ENCODE assay signal across 8 cellular contexts in the genomic region with DNA sequence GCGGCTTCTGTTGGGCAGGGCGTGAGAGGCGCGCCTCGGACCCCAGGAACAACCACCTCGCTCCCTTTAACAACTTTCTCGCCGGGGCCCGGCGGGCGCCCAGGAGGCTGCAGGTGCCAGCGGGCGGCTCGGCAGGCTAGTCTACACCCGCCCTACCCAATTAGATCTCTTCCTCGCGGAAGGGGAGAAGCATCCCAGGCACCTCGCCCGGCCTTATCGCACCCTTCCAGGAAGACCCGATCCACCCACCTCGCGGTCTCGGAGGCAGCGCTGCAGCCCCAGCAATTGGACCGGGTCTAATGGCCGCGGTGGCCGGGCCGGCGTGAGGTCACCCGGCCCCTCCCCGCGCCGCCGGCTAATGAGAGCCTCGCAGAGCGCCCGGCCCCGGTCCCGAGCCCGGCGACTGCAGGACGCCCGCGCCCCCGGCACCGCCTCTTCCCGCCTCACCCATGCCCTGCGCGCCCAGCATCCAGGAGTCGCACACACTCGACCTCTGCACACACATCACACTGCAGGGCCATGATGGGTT. TPM values are rescaled to one million over a fixed set of nuclear protein-coding genes. Genes with fewer than 3 reads are reported as not detected.
DNase-seq lines count a peak whose midpoint lies in the region; ATAC-seq and TF ChIP-seq lines count a peak whose summit lies in the region.

A gene (minus strand): TSS at position 298 of the 529 bp plus-strand sequence. CDS start 419 bp downstream, outside the sequence.

- WGBS in heart right ventricle, 2 donors, result 0% methylated on average over 46 to 53 of the region's 53 CpGs

- H3K36me3 ChIP-seq in HCT116 (ENCODE audit: control insufficient read depth in 1 of 2, insufficient read depth in 2 of 2, low read length in 2 of 2) (no peaks in the 10 kb centered on the region), heart right ventricle (no peaks in the 10 kb centered on the region), osteoblast (ENCODE audit: insufficient read depth, low read length) (no peaks in the 10 kb centered on the region)

- H3K4me3 ChIP-seq in HCT116 (replicated peaks in 1 of 2; ENCODE audit: low read depth in 1 of 2, low read length in 2 of 2) (peak within 1 kb of the TSS; percentile 62 to 67), heart right ventricle (peak within 1 kb of the TSS; percentile 63 to 95 (median 79)), osteoblast (ENCODE audit: insufficient read depth, low read length) (peak within 1 kb of the TSS; percentile 86)

- POLR2A ChIA-PET in HCT116 (lab: Charles Lee), result no interaction called here

- H3K27ac ChIP-seq in HCT116 (ENCODE audit: low read depth, low read length) (peak within 1 kb of the TSS; percentile 41; the same call in 1 of the 2 replicates), heart right ventricle (peak within 1 kb of the TSS; percentile 80 to 96 (median 89)), osteoblast (ENCODE audit: low read depth, low read length) (peak within 1 kb of the TSS; percentile 25)

- BruUV-seq in HCT116 (replicated peaks; lab: Mats Ljungman, UMichigan), result TSS peak; percentile 54

- peak within 1 kb of the TSS; percentile 46 for H3K9ac ChIP-seq in HCT116 (ENCODE audit: low read length)

- H2AFZ ChIP-seq in HCT116 (ENCODE audit: low read depth, low read length, poor library complexity, severe bottlenecking), result peak within 1 kb of the TSS; percentile 56
- H2AFZ ChIP-seq in osteoblast (ENCODE audit: low read length), result peak within 1 kb of the TSS; percentile 88

- TF ChIP-seq POLR2A in HCT116 (IDR thresholded peaks at IDR 0.05; ENCODE audit: borderline replicate concordance, extremely low read depth, insufficient read depth, insufficient read length), result no peak

- H3K4me1 ChIP-seq in HCT116 (ENCODE audit: control insufficient read depth in 1 of 2, insufficient read depth in 2 of 2, low read length in 2 of 2) (peaks cover 13% of the 10 kb centered on the region in 2 experiments; a peak in 3 of 4 replicates), heart right ventricle (peaks cover 7 to 47% (median 43%) of the 10 kb centered on the region in 9 donors), osteoblast (ENCODE audit: insufficient read depth, low read length) (peaks cover 38% of the 10 kb centered on the region)

- TF ChIP-seq RAD21 in HCT116 (IDR thresholded peaks at IDR 0.05; ENCODE audit: low read depth), result no peak

- H3K79me2 ChIP-seq in HCT116 (ENCODE audit: insufficient read depth, low read length) (no peaks in the 10 kb centered on the region), osteoblast (ENCODE audit: insufficient read depth, low read length) (peaks cover 16% of the 10 kb centered on the region)

- RAD21 ChIA-PET in HCT116 (lab: Charles Lee; ENCODE audit: low non-redundant PET in 1 of 2, low total read pairs in 2 of 2, uncharacterized antibody in 2 of 2, unreplicated experiment in 2 of 2), result no interaction called here

- DNase-seq in D341Med (ENCODE audit: low spot score) (peak; percentile 58), HCT116 (ENCODE audit: low read depth, low spot score) (peak; percentile 36), RPMI7951 (ENCODE audit: low read depth) (peak; percentile 63), amniotic epithelial cell (ENCODE audit: low read depth) (peak; percentile 26), heart right ventricle (peak; percentile 82 to 90), osteoblast (ENCODE audit: insufficient read length, low spot score, missing footprints) (peak; percentile 73), NCI-H187 treated with DMSO at 0.1 percent for 48 hours (lab: John Stamatoyannopoulos, UW) (no peak)

- H3K9me3 ChIP-seq in HCT116 (ENCODE audit: control insufficient read depth in 1 of 2, insufficient read depth in 1 of 2, low read depth in 1 of 2, low read length in 2 of 2) (no peaks in the 10 kb centered on the region), heart right ventricle (no peaks in the 10 kb centered on the region), osteoblast (ENCODE audit: low read depth, low read length) (no peaks in the 10 kb centered on the region)

- H3K27me3 ChIP-seq in HCT116 (ENCODE audit: insufficient read depth, low read length) (no peaks in the 10 kb centered on the region), heart right ventricle (peaks cover 0 to 21% (median 0%) of the 10 kb centered on the region in 7 donors), osteoblast (ENCODE audit: insufficient read depth, low read length) (no peaks in the 10 kb centered on the region)

- H4K20me1 ChIP-seq in HCT116 (ENCODE audit: insufficient read depth) (no peaks in the 10 kb centered on the region), osteoblast (ENCODE audit: insufficient read depth, low read length) (no peaks in the 10 kb centered on the region)

- CTCF ChIA-PET in HCT116 (lab: Charles Lee), result interaction anchor here (1.4 kb wide), 1 partner anchor 8 kb away, joined by 3 read pairs; no protein-coding TSS in a partner anchor

- intact Hi-C loops in HCT116 (cut with micrococcal nuclease), result no loop called here
- intact Hi-C loops in heart right ventricle (cut with DNase I), result loop anchor here in 3 of 10 donors (1.0 to 10.0 kb wide), 4 partner anchors 37 to 79 kb away; a partner anchor contains a TSS

- H3K4me2 ChIP-seq in HCT116 (ENCODE audit: low read length) (peak within 1 kb of the TSS; percentile 95), osteoblast (ENCODE audit: insufficient read depth, low read length) (peak within 1 kb of the TSS; percentile 93)

- H3K9me2 ChIP-seq in HCT116 (ENCODE audit: insufficient read depth), result no peaks in the 10 kb centered on the region

- ATAC-seq in HCT116, result peak; percentile 90
- peak; percentile 90 to 96 (median 92) for ATAC-seq in heart right ventricle
- ATAC-seq in HG03378 (IDR thresholded peaks at IDR 0.05; ENCODE audit: unreplicated experiment), result no peak

- no peak for TF ChIP-seq CTCF in HCT116 (IDR thresholded peaks at IDR 0.05 in 2 of 3, conservative IDR thresholded peaks at IDR 0.05 in 1 of 3; ENCODE audit: borderline replicate concordance in 1 of 3, insufficient read depth in 1 of 3, low read depth in 2 of 3, low read length in 2 of 3)
- peak in 1 of 9 donors; percentile 11 for TF ChIP-seq CTCF in heart right ventricle (IDR thresholded peaks at IDR 0.05)
- no peak for TF ChIP-seq CTCF in osteoblast (IDR thresholded peaks at IDR 0.05; ENCODE audit: extremely low read depth, low read depth, low read length)

TF ChIP-seq in HCT116, 20 proteins besides CTCF, POLR2A, EP300 and RAD21:
- TF ChIP-seq POLR2AphosphoS5 (IDR thresholded peaks at IDR 0.05; ENCODE audit: low read depth, low read length) (peak; percentile 70), EZH2phosphoT487 (IDR thresholded peaks at IDR 0.05; ENCODE audit: borderline replicate concordance) (no peak), ZNF274 (IDR thresholded peaks at IDR 0.05; ENCODE audit: low read depth, low read length) (no peak), SRF (IDR thresholded peaks at IDR 0.05; ENCODE audit: low read depth) (no peak), ZFX (IDR thresholded peaks at IDR 0.05) (no peak), EZH2 (IDR thresholded peaks at IDR 0.05) (no peak), JUND (IDR thresholded peaks at IDR 0.05) (no peak), CBX3 (IDR thresholded peaks at IDR 0.05; ENCODE audit: low read depth) (no peak), CEBPB (IDR thresholded peaks at IDR 0.05; ENCODE audit: low read depth) (no peak), SIN3A (IDR thresholded peaks at IDR 0.05; ENCODE audit: low read depth) (0 out of 2 replicates have a peak, but pooled peaks have one; percentile 23), EGR1 (IDR thresholded peaks at IDR 0.05; ENCODE audit: low read depth) (no peak), FOSL1 (IDR thresholded peaks at IDR 0.05; ENCODE audit: low read depth) (no peak), ELF1 (IDR thresholded peaks at IDR 0.05; ENCODE audit: borderline replicate concordance, low read depth) (no peak), YY1 (IDR thresholded peaks at IDR 0.05; ENCODE audit: extremely low read depth, insufficient replicate concordance, low read depth, low read length) (peak; percentile 56)
- TF ChIP-seq, protein P1, sequence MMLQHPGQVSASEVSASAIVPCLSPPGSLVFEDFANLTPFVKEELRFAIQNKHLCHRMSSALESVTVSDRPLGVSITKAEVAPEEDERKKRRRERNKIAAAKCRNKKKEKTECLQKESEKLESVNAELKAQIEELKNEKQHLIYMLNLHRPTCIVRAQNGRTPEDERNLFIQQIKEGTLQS (IDR thresholded peaks at IDR 0.05), result no peak
- TF ChIP-seq, protein P2, sequence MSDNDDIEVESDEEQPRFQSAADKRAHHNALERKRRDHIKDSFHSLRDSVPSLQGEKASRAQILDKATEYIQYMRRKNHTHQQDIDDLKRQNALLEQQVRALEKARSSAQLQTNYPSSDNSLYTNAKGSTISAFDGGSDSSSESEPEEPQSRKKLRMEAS (IDR thresholded peaks at IDR 0.05), result peak; percentile 68
- TF ChIP-seq, protein P3, sequence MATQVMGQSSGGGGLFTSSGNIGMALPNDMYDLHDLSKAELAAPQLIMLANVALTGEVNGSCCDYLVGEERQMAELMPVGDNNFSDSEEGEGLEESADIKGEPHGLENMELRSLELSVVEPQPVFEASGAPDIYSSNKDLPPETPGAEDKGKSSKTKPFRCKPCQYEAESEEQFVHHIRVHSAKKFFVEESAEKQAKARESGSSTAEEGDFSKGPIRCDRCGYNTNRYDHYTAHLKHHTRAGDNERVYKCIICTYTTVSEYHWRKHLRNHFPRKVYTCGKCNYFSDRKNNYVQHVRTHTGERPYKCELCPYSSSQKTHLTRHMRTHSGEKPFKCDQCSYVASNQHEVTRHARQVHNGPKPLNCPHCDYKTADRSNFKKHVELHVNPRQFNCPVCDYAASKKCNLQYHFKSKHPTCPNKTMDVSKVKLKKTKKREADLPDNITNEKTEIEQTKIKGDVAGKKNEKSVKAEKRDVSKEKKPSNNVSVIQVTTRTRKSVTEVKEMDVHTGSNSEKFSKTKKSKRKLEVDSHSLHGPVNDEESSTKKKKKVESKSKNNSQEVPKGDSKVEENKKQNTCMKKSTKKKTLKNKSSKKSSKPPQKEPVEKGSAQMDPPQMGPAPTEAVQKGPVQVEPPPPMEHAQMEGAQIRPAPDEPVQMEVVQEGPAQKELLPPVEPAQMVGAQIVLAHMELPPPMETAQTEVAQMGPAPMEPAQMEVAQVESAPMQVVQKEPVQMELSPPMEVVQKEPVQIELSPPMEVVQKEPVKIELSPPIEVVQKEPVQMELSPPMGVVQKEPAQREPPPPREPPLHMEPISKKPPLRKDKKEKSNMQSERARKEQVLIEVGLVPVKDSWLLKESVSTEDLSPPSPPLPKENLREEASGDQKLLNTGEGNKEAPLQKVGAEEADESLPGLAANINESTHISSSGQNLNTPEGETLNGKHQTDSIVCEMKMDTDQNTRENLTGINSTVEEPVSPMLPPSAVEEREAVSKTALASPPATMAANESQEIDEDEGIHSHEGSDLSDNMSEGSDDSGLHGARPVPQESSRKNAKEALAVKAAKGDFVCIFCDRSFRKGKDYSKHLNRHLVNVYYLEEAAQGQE (IDR thresholded peaks at IDR 0.05; ENCODE audit: low read depth), result no peak

RNA-seq across cellular contexts. Expression of the gene that starts here (rescaled TPM):
- total RNA-seq in HCT116 (2021; ENCODE audit: unreplicated experiment) (31.1 TPM), heart right ventricle (100 to 1,000 TPM in 9 of 10 donors, 10 to 100 TPM in 1; 82.8 to 211 (median 137) TPM), osteoblast (25.6 and 34.4 TPM in 2 replicates)
- 31.2 and 35.1 TPM in 2 replicates for polyA plus RNA-seq in HCT116 (2012)
- total RNA-seq in RPMI7951 (2014; rRNA removed; shearing (Covaris generic)), result 7.3 and 8.8 TPM in 2 replicates
- 100 to 1,000 TPM; 118 to 159 TPM for polyA plus RNA-seq in heart right ventricle

Comparison
In these comparisons a context has a peak if more than half of its experiments do, and no peak if none do; other contexts are left out.
1. H3K27ac ChIP-seq: peak in every context shown above with its lines; median percentile 89 in heart right ventricle; 41 in HCT116; 25 in osteoblast.